Comparison of ENCODE assay signal across 18 cellular contexts in genomic region chr10:124526621-124527267, GRCh38.
"Had no signal": no experiment of that assay in that cellular context is flagged by ENCODE, and none has a peak within 500 bp of the region (broad histone marks: within the 10 kb centered on the region; RNA-seq: fewer than 3 reads in every experiment).

No MANE protein-coding gene starts in this region.

- H3K27ac ChIP-seq: dorsolateral prefrontal cortex, foreskin keratinocyte, left lung, pancreas, upper lobe of left lung had no signal

- H3K27me3 ChIP-seq: dorsolateral prefrontal cortex, foreskin keratinocyte, left lung, pancreas, upper lobe of left lung had no signal

- H3K4me1 ChIP-seq: pancreas had no signal

- H3K4me3 ChIP-seq: dorsolateral prefrontal cortex, left lung, pancreas, upper lobe of left lung had no signal

- DNase-seq: activated CD4-positive, alpha-beta T cell treated with anti-CD3 and anti-CD28 coated beads, Interleukin-2, amount 10 ng/mL, durations not matched to agents 24 days and 14 days; activated CD4-positive, CD25-positive, alpha-beta regulatory T cell; activated CD8-positive, alpha-beta T cell treated with anti-CD3 and anti-CD28 coated beads for 36 hours; activated naive CD4-positive, alpha-beta T cell treated with Interleukin-2 at 50 U/mL for 16 hours; activated naive CD8-positive, alpha-beta T cell treated with anti-CD3 and anti-CD28 coated beads, Interleukin-2, amount 10 ng/mL, durations not matched to agents 7 days and 5 days; activated T-cell treated with anti-CD3 and anti-CD28 coated beads, Interleukin-2, amount 50 U/mL, for 1 hour; amygdala; caudate nucleus; dorsolateral prefrontal cortex; foreskin keratinocyte; hippocampal formation; naive thymus-derived CD8-positive, alpha-beta T cell; T-helper 1 cell; T-helper 9 cell had no signal

- ATAC-seq: activated CD8-positive, alpha-beta T cell treated with anti-CD3 and anti-CD28 coated beads for 36 hours; activated T-helper 17 cell treated with anti-CD3 and anti-CD28 coated beads, Interleukin-2, amount 50 U/mL, for 72 hours; foreskin keratinocyte; left lung; naive thymus-derived CD8-positive, alpha-beta T cell; pancreas had no signal

- H3K36me3 ChIP-seq: left lung, pancreas, upper lobe of left lung had no signal

- H3K9me3 ChIP-seq: left lung, pancreas, upper lobe of left lung had no signal
